8 cellular contexts compared by ENCODE assay signal in genomic region chr1:179809506-179810366, GRCh38.
DNase-seq lines count a peak whose midpoint lies in the region; ATAC-seq and TF ChIP-seq lines count a peak whose summit lies in the region.

No MANE protein-coding gene starts in this region.

- H3K9me3 ChIP-seq in NT2/D1 (ENCODE audit: insufficient read depth, low read length): no peaks in the 10 kb centered on the region

- peaks cover 0 to 22% (median 4%) of the 10 kb centered on the region in 5 donors for H3K27me3 Mint-ChIP-seq in naive thymus-derived CD8-positive, alpha-beta T cell

- peaks cover 25% of the 10 kb centered on the region for H3K4me1 ChIP-seq in NT2/D1 (ENCODE audit: insufficient read depth, insufficient read length)

- no peak overlapping the region for H3K4me3 ChIP-seq in NT2/D1 (ENCODE audit: insufficient read length, low read depth)

- no peak overlapping the region for H3K9ac ChIP-seq in NT2/D1 (ENCODE audit: insufficient read length, low read depth)

- no peaks in the 10 kb centered on the region for H3K27me3 ChIP-seq in NT2/D1 (ENCODE audit: insufficient read depth, insufficient read length)

- H3K27ac Mint-ChIP-seq in naive thymus-derived CD8-positive, alpha-beta T cell: peak overlapping the region in 5 of 10 donors; percentile 30 to 72 (median 46)

- peaks cover 5 to 14% (median 11%) of the 10 kb centered on the region in 4 donors for H3K4me1 Mint-ChIP-seq in naive thymus-derived CD8-positive, alpha-beta T cell

- H3K4me3 Mint-ChIP-seq in naive thymus-derived CD8-positive, alpha-beta T cell: peak overlapping the region in 2 of 10 donors; percentile 3 to 37

- peak; percentile 70 for DNase-seq in COLO668 (lab: John Stamatoyannopoulos, UW; ENCODE audit: unreplicated experiment)
- DNase-seq in HUDEP-2 (lab: John Stamatoyannopoulos, UW; ENCODE audit: unreplicated experiment in 76 of 76): peak in 43 of 76 experiments; percentile 4 to 61 (median 23)
- DNase-seq in NT2/D1 (ENCODE audit: low read depth, low spot score): peak; percentile 86
- peak; percentile 38 for DNase-seq in activated CD8-positive, alpha-beta memory T cell treated with anti-CD3 and anti-CD28 coated beads, Interleukin-2, amount 50 U/mL, for 24 hours (ENCODE audit: extremely low read depth)
- DNase-seq in erythroblast (lab: John Stamatoyannopoulos, UW): peak; percentile 65 to 77
- DNase-seq in naive thymus-derived CD8-positive, alpha-beta T cell: peak; percentile 65 to 81 (median 75)
- DNase-seq in stimulated activated naive CD4-positive, alpha-beta T cell (lab: John Stamatoyannopoulos, UW): peak; percentile 49 to 85 (median 68)

- peak; percentile 58 for ATAC-seq in GM21360 (IDR thresholded peaks at IDR 0.05; ENCODE audit: unreplicated experiment)
- peak; percentile 75 to 82 for ATAC-seq in naive thymus-derived CD8-positive, alpha-beta T cell

- no peaks in the 10 kb centered on the region for H3K9me3 Mint-ChIP-seq in naive thymus-derived CD8-positive, alpha-beta T cell

- H3K36me3 Mint-ChIP-seq in naive thymus-derived CD8-positive, alpha-beta T cell: no peaks in the 10 kb centered on the region

- POLR2A ChIA-PET in naive thymus-derived CD8-positive, alpha-beta T cell (lab: Charles Lee): interaction anchor here (0.6 to 1.7 kb wide), 2 partner anchors 22 to 100 kb away, joined by 3 to 4 read pairs; no protein-coding TSS in a partner anchor

- H3K36me3 ChIP-seq in NT2/D1 (ENCODE audit: insufficient read depth, insufficient read length, low read length): no peaks in the 10 kb centered on the region

- TF ChIP-seq POLR2A in erythroblast (IDR thresholded peaks at IDR 0.05; ENCODE audit: low read length): no peak

Comparison
In these comparisons a context has a peak if more than half of its experiments do, and no peak if none do; other contexts are left out.
1. DNase-seq: peak in every context shown above with its lines; median percentile 86 in NT2/D1; 75 in naive thymus-derived CD8-positive, alpha-beta T cell; 71 in erythroblast; 70 in COLO668; 68 in stimulated activated naive CD4-positive, alpha-beta T cell; 38 in activated CD8-positive, alpha-beta memory T cell treated with anti-CD3 and anti-CD28 coated beads, Interleukin-2, amount 50 U/mL, for 24 hours; 23 in HUDEP-2.